19 cellular contexts compared by ENCODE assay signal in genomic region chr21:45828580-45829565, GRCh38.
"Had no signal": no experiment of that assay in that cellular context is flagged by ENCODE, and none has a peak within 500 bp of the region (broad histone marks: within the 10 kb centered on the region; RNA-seq: fewer than 3 reads in every experiment).

No MANE protein-coding gene starts in this region.

- H3K27ac ChIP-seq: cardiac muscle cell, coronary artery, gastrocnemius medialis, heart right ventricle, prostate gland, sigmoid colon, stomach, thyroid gland had no signal

- H3K36me3 ChIP-seq: cardiac muscle cell, gastrocnemius medialis, heart right ventricle, prostate gland, sigmoid colon, stomach, thyroid gland had no signal

- H3K27me3 Mint-ChIP-seq: activated CD4-positive, alpha-beta T cell treated with anti-CD3 and anti-CD28 coated beads, Interleukin-2, amount 10 ng/mL, durations not matched to agents 7 days and 5 days; naive thymus-derived CD4-positive, alpha-beta T cell had no signal

- H3K9me3 ChIP-seq: gastrocnemius medialis, prostate gland, sigmoid colon, stomach, thyroid gland had no signal

- H3K36me3 Mint-ChIP-seq: activated naive CD8-positive, alpha-beta T cell treated with anti-CD3 and anti-CD28 coated beads, Interleukin-2, amount 10 ng/mL, durations not matched to agents 7 days and 5 days; naive thymus-derived CD4-positive, alpha-beta T cell had no signal

- DNase-seq: activated B cell treated with CpG ODN at 0.5 μM for 24 hours; activated CD4-positive, alpha-beta T cell treated with anti-CD3 and anti-CD28 coated beads, Interleukin-2, amount 10 ng/mL, durations not matched to agents 7 days and 5 days; activated gamma-delta T cell treated with Interleukin-2 at 50 U/mL for 16 hours; activated naive CD8-positive, alpha-beta T cell treated with anti-CD3 and anti-CD28 coated beads, Interleukin-2, amount 10 ng/mL, durations not matched to agents 7 days and 5 days; activated T-cell treated with anti-CD3 and anti-CD28 coated beads, Interleukin-2, amount 50 U/mL, for 72 hours; effector CD8-positive, alpha-beta T cell; gastrocnemius medialis; heart right ventricle; islet precursor cell; naive thymus-derived CD4-positive, alpha-beta T cell; nucleus accumbens; sigmoid colon; stimulated activated CD4-positive, alpha-beta T cell treated with anti-CD3 and anti-CD28 coated beads, Interleukin-4, amount 100 ng/mL, for 1 hour; stomach; thyroid gland had no signal

- H3K4me3 Mint-ChIP-seq: activated B cell treated with CpG ODN at 0.5 μM for 24 hours; activated CD4-positive, alpha-beta T cell treated with anti-CD3 and anti-CD28 coated beads, Interleukin-2, amount 10 ng/mL, durations not matched to agents 7 days and 5 days; activated naive CD8-positive, alpha-beta T cell treated with anti-CD3 and anti-CD28 coated beads, Interleukin-2, amount 10 ng/mL, durations not matched to agents 7 days and 5 days; activated T-cell treated with anti-CD3 and anti-CD28 coated beads, Interleukin-2, amount 50 U/mL, for 72 hours; T-helper 1 cell treated with Interleukin-12 subunit alpha and Interleukin-12 subunit beta and Interleukin-4 antibody, amounts not matched to agents 30 μg/mL and 1 μg/mL, for 36 hours had no signal

- H3K9me3 Mint-ChIP-seq: activated B cell treated with CpG ODN at 0.5 μM for 24 hours had no signal

- H3K4me1 ChIP-seq: gastrocnemius medialis, prostate gland, stomach, thyroid gland had no signal

- ATAC-seq: activated T-cell treated with anti-CD3 and anti-CD28 coated beads, Interleukin-2, amount 50 U/mL, for 72 hours; gastrocnemius medialis; naive thymus-derived CD4-positive, alpha-beta T cell had no signal

- H3K4me3 ChIP-seq: cardiac muscle cell, coronary artery, gastrocnemius medialis, heart right ventricle, prostate gland, sigmoid colon, stomach, thyroid gland had no signal

- H3K27ac Mint-ChIP-seq: activated B cell treated with CpG ODN at 0.5 μM for 24 hours; activated naive CD8-positive, alpha-beta T cell treated with anti-CD3 and anti-CD28 coated beads, Interleukin-2, amount 10 ng/mL, durations not matched to agents 7 days and 5 days; activated T-cell treated with anti-CD3 and anti-CD28 coated beads, Interleukin-2, amount 50 U/mL, for 72 hours had no signal

- H3K27me3 ChIP-seq: cardiac muscle cell, sigmoid colon, thyroid gland had no signal
